In the genomic region with DNA sequence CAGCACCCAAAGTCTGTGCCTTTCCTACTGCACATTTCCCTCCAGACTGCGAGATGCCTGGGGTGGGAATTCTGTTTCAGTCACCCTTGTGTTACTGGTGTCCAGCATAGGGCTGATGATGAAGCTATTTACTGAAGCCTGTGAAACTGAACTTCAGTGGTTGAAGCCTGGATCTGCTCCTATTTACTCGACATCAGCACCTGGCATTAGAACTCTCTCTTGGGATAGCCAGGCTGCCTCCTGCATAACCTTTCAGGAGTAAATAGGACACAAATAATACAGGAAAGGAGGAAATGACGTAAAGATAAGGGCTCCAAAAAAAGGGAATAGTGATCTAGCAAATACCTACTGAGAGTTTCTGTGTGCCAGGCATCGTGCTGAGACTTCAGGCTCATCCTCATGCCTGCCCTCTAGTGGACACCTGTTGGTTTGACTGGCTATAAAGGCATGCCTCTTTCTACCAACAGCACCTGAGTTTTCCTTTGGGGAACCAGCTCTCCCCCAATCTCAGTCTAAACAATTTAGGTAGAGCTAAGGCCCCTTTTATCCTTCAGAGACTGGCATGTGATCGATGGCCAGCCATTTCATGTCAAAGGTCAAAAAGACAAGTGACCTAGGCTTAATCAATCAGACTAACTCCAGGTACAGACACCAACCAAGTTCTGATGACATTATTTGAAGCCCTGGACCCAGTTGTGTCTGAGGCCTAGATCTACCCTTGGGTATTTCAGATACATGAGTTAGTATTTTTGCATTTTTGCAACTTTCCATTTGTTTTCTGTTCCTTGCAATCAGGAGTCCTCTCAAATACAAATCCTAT, we compare ENCODE assay signal across 8 cellular contexts.
DNase-seq lines count a peak whose midpoint lies in the region; ATAC-seq, FAIRE-seq and TF ChIP-seq lines count a peak whose summit lies in the region.

No MANE protein-coding gene starts in this region.

- H3K4me3 ChIP-seq in HL-60 (replicated peaks; ENCODE audit: insufficient read depth, low read length) = no peak overlapping the region
- no peak overlapping the region for H3K4me3 ChIP-seq in keratinocyte (ENCODE audit: control insufficient read depth in 2 of 3, extremely low read depth in 1 of 3, insufficient read depth in 2 of 3, low read depth in 1 of 3, low read length in 3 of 3)
- H3K4me3 ChIP-seq in CD8-positive, alpha-beta memory T cell (ENCODE audit: low read length) = no peak overlapping the region

- no peak overlapping the region for H3K27ac ChIP-seq in HL-60 (replicated peaks)
- no peak overlapping the region for H3K27ac ChIP-seq in keratinocyte (ENCODE audit: control insufficient read depth, insufficient read depth, low read length)
- no peak overlapping the region for H3K27ac ChIP-seq in CD8-positive, alpha-beta memory T cell (ENCODE audit: low read depth, low read length)

- intact Hi-C loops in activated T-helper 2 cell treated with anti-CD3 and anti-CD28 coated beads, Interferon-gamma antibody, Interleukin-2, Interleukin-4, amounts not matched to agents 10 μg/mL and 5 μg/mL and 100 μg/mL, durations not matched to agents 14 hours and 24 hours and 36 hours (cut with micrococcal nuclease) = loop anchor here (10.0 kb wide), 1 partner anchor 900 kb away; no protein-coding TSS in a partner anchor

- H3K4me2 ChIP-seq in keratinocyte (ENCODE audit: control insufficient read depth, extremely low read depth, insufficient read depth, low read depth, low read length) = no peak overlapping the region

- H3K4me3 Mint-ChIP-seq in activated CD8-positive, alpha-beta memory T cell treated with anti-CD3 and anti-CD28 coated beads, Interleukin-2, amount 10 ng/mL, durations not matched to agents 7 days and 5 days = no peak overlapping the region
- H3K4me3 Mint-ChIP-seq in activated T-helper 2 cell treated with anti-CD3 and anti-CD28 coated beads, Interferon-gamma antibody, Interleukin-2, Interleukin-4, amounts not matched to agents 10 μg/mL and 5 μg/mL and 100 μg/mL, durations not matched to agents 14 hours and 24 hours and 36 hours (ENCODE audit: low read depth) = no peak overlapping the region
- no peak overlapping the region for H3K4me3 Mint-ChIP-seq in type B pancreatic cell
- no peak overlapping the region for H3K4me3 Mint-ChIP-seq in CD8-positive, alpha-beta memory T cell

- TF ChIP-seq CTCF in HL-60 (IDR thresholded peaks at IDR 0.05; ENCODE audit: insufficient read depth, low read length) (peak; percentile 88), keratinocyte (optimal IDR thresholded peaks at IDR 0.05 in 1 of 3, IDR thresholded peaks at IDR 0.05 in 1 of 3, conservative IDR thresholded peaks at IDR 0.05 in 1 of 3; ENCODE audit: extremely low read depth in 1 of 3, insufficient read depth in 2 of 3, low read length in 3 of 3) (peak; percentile 75 to 90 (median 89)), type B pancreatic cell (conservative IDR thresholded peaks at IDR 0.05) (peak; percentile 76)

- peaks cover 11% of the 10 kb centered on the region for H3K4me1 ChIP-seq in keratinocyte (ENCODE audit: control insufficient read depth, extremely low read depth, insufficient read depth, low read length)
- H3K4me1 ChIP-seq in CD8-positive, alpha-beta memory T cell (ENCODE audit: insufficient read depth, low read length) = no peaks in the 10 kb centered on the region

- no peaks in the 10 kb centered on the region for H3K79me2 ChIP-seq in keratinocyte (ENCODE audit: control insufficient read depth, insufficient read depth, low read length)

- no peaks in the 10 kb centered on the region for H3K27me3 Mint-ChIP-seq in activated CD8-positive, alpha-beta memory T cell treated with anti-CD3 and anti-CD28 coated beads, Interleukin-2, amount 10 ng/mL, durations not matched to agents 7 days and 5 days
- no peaks in the 10 kb centered on the region for H3K27me3 Mint-ChIP-seq in activated T-helper 2 cell treated with anti-CD3 and anti-CD28 coated beads, Interferon-gamma antibody, Interleukin-2, Interleukin-4, amounts not matched to agents 10 μg/mL and 5 μg/mL and 100 μg/mL, durations not matched to agents 14 hours and 24 hours and 36 hours (ENCODE audit: low read depth)
- H3K27me3 Mint-ChIP-seq in type B pancreatic cell = no peaks in the 10 kb centered on the region
- peaks cover 0 to 2% of the 10 kb centered on the region in 2 donors for H3K27me3 Mint-ChIP-seq in CD8-positive, alpha-beta memory T cell

- no peak for FAIRE-seq in keratinocyte (lab: Jason Lieb, UNC)

- POLR2A ChIA-PET in CD8-positive, alpha-beta memory T cell (lab: Charles Lee) = no interaction called here

- H3K27ac Mint-ChIP-seq in activated CD8-positive, alpha-beta memory T cell treated with anti-CD3 and anti-CD28 coated beads, Interleukin-2, amount 10 ng/mL, durations not matched to agents 7 days and 5 days = no peak overlapping the region
- no peak overlapping the region for H3K27ac Mint-ChIP-seq in activated T-helper 2 cell treated with anti-CD3 and anti-CD28 coated beads, Interferon-gamma antibody, Interleukin-2, Interleukin-4, amounts not matched to agents 10 μg/mL and 5 μg/mL and 100 μg/mL, durations not matched to agents 14 hours and 24 hours and 36 hours
- no peak overlapping the region for H3K27ac Mint-ChIP-seq in type B pancreatic cell
- H3K27ac Mint-ChIP-seq in CD8-positive, alpha-beta memory T cell = no peak overlapping the region

- H3K27me3 ChIP-seq in HL-60 (ENCODE audit: insufficient read depth, poor library complexity, severe bottlenecking) (no peaks in the 10 kb centered on the region), keratinocyte (ENCODE audit: control insufficient read depth, extremely low read depth, insufficient read depth, low read length) (no peaks in the 10 kb centered on the region)
- no peaks in the 10 kb centered on the region for H3K27me3 ChIP-seq in CD8-positive, alpha-beta memory T cell (ENCODE audit: insufficient read depth, low read length, poor library complexity, severe bottlenecking)

- no peaks in the 10 kb centered on the region for H3K9me1 ChIP-seq in keratinocyte (ENCODE audit: control insufficient read depth, extremely low read depth, insufficient read depth, low read length)

- no peaks in the 10 kb centered on the region for H3K36me3 ChIP-seq in keratinocyte (ENCODE audit: control insufficient read depth in 2 of 2, extremely low read depth in 1 of 2, insufficient read depth in 2 of 2, low read length in 2 of 2)
- no peaks in the 10 kb centered on the region for H3K36me3 ChIP-seq in CD8-positive, alpha-beta memory T cell (ENCODE audit: insufficient read depth, low read length)

- DNase-seq in activated CD8-positive, alpha-beta memory T cell treated with anti-CD3 and anti-CD28 coated beads, Interleukin-2, amount 10 ng/mL, durations not matched to agents 7 days and 5 days = peak; percentile 47
- no peak for DNase-seq in activated CD8-positive, alpha-beta memory T cell treated with anti-CD3 and anti-CD28 coated beads for 24 hours
- DNase-seq in HL-60 (ENCODE audit: low read depth in 1 of 2, low spot score in 1 of 2) = peak in 1 of 2 experiments; percentile 13
- DNase-seq in activated T-helper 2 cell treated with anti-CD3 and anti-CD28 coated beads, Interferon-gamma antibody, Interleukin-2, Interleukin-4, amounts not matched to agents 10 μg/mL and 5 μg/mL and 100 μg/mL, durations not matched to agents 14 hours and 24 hours and 36 hours (ENCODE audit: low spot score) = peak; percentile 8
- no peak for DNase-seq in keratinocyte (ENCODE audit: low read depth, low spot score)
- DNase-seq in type B pancreatic cell (ENCODE audit: extremely low spot score, unreplicated experiment) = no peak
- no peak for DNase-seq in CD8-positive, alpha-beta memory T cell

- no peak overlapping the region for H3K9ac ChIP-seq in keratinocyte (ENCODE audit: control insufficient read depth, extremely low read depth, insufficient read depth, low read length)

- CTCF ChIA-PET in activated CD8-positive, alpha-beta memory T cell treated with anti-CD3 and anti-CD28 coated beads, Interleukin-2, amount 10 ng/mL, durations not matched to agents 7 days and 5 days (lab: Charles Lee) = no interaction called here
- CTCF ChIA-PET in CD8-positive, alpha-beta memory T cell (lab: Charles Lee) = interaction anchor here (1.4 kb wide), 1 partner anchor 9 kb away, joined by 3 read pairs; no protein-coding TSS in a partner anchor

- no peaks in the 10 kb centered on the region for H3K9me3 ChIP-seq in keratinocyte (ENCODE audit: control insufficient read depth, low read depth, low read length)
- H3K9me3 ChIP-seq in CD8-positive, alpha-beta memory T cell (ENCODE audit: low read length) = no peaks in the 10 kb centered on the region

- H3K4me1 Mint-ChIP-seq in activated CD8-positive, alpha-beta memory T cell treated with anti-CD3 and anti-CD28 coated beads, Interleukin-2, amount 10 ng/mL, durations not matched to agents 7 days and 5 days = no peaks in the 10 kb centered on the region
- no peaks in the 10 kb centered on the region for H3K4me1 Mint-ChIP-seq in activated T-helper 2 cell treated with anti-CD3 and anti-CD28 coated beads, Interferon-gamma antibody, Interleukin-2, Interleukin-4, amounts not matched to agents 10 μg/mL and 5 μg/mL and 100 μg/mL, durations not matched to agents 14 hours and 24 hours and 36 hours (ENCODE audit: low read depth)
- peaks cover 38% of the 10 kb centered on the region for H3K4me1 Mint-ChIP-seq in type B pancreatic cell (ENCODE audit: unreplicated experiment)
- no peaks in the 10 kb centered on the region for H3K4me1 Mint-ChIP-seq in CD8-positive, alpha-beta memory T cell

- H3K9me3 Mint-ChIP-seq in activated CD8-positive, alpha-beta memory T cell treated with anti-CD3 and anti-CD28 coated beads, Interleukin-2, amount 10 ng/mL, durations not matched to agents 7 days and 5 days (ENCODE audit: low read depth) = peaks cover 2% of the 10 kb centered on the region
- H3K9me3 Mint-ChIP-seq in activated T-helper 2 cell treated with anti-CD3 and anti-CD28 coated beads, Interferon-gamma antibody, Interleukin-2, Interleukin-4, amounts not matched to agents 10 μg/mL and 5 μg/mL and 100 μg/mL, durations not matched to agents 14 hours and 24 hours and 36 hours = no peaks in the 10 kb centered on the region
- no peaks in the 10 kb centered on the region for H3K9me3 Mint-ChIP-seq in type B pancreatic cell
- peaks cover 0 to 5% (median 0%) of the 10 kb centered on the region in 5 donors for H3K9me3 Mint-ChIP-seq in CD8-positive, alpha-beta memory T cell

- dilution Hi-C loops in keratinocyte (cut with MboI; ENCODE audit: extremely low pct_ligation_motif_present, low sequenced_read_pairs) = no loop called here

- no peaks in the 10 kb centered on the region for H3K36me3 Mint-ChIP-seq in activated CD8-positive, alpha-beta memory T cell treated with anti-CD3 and anti-CD28 coated beads, Interleukin-2, amount 10 ng/mL, durations not matched to agents 7 days and 5 days
- H3K36me3 Mint-ChIP-seq in activated T-helper 2 cell treated with anti-CD3 and anti-CD28 coated beads, Interferon-gamma antibody, Interleukin-2, Interleukin-4, amounts not matched to agents 10 μg/mL and 5 μg/mL and 100 μg/mL, durations not matched to agents 14 hours and 24 hours and 36 hours (ENCODE audit: low read depth) = no peaks in the 10 kb centered on the region
- H3K36me3 Mint-ChIP-seq in type B pancreatic cell = no peaks in the 10 kb centered on the region
- no peaks in the 10 kb centered on the region for H3K36me3 Mint-ChIP-seq in CD8-positive, alpha-beta memory T cell

- no peak for ATAC-seq in activated CD8-positive, alpha-beta memory T cell treated with anti-CD3 and anti-CD28 coated beads, Interleukin-2, amount 10 ng/mL, durations not matched to agents 7 days and 5 days
- no peak for ATAC-seq in HG02938 (IDR thresholded peaks at IDR 0.05; ENCODE audit: unreplicated experiment)

- H2AFZ ChIP-seq in keratinocyte (ENCODE audit: control insufficient read depth, low read length) = no peak overlapping the region

- H4K20me1 ChIP-seq in keratinocyte (ENCODE audit: control insufficient read depth, extremely low read depth, insufficient read depth, low read length) = no peaks in the 10 kb centered on the region

Comparison
In these comparisons a context has a peak if more than half of its experiments do, and no peak if none do; other contexts are left out.
1. DNase-seq: peak in activated CD8-positive, alpha-beta memory T cell treated with anti-CD3 and anti-CD28 coated beads, Interleukin-2, amount 10 ng/mL, durations not matched to agents 7 days and 5 days (single experiment) and activated T-helper 2 cell treated with anti-CD3 and anti-CD28 coated beads, Interferon-gamma antibody, Interleukin-2, Interleukin-4, amounts not matched to agents 10 μg/mL and 5 μg/mL and 100 μg/mL, durations not matched to agents 14 hours and 24 hours and 36 hours (single experiment); none in activated CD8-positive, alpha-beta memory T cell treated with anti-CD3 and anti-CD28 coated beads for 24 hours (single experiment), keratinocyte (single experiment), type B pancreatic cell (single experiment) and CD8-positive, alpha-beta memory T cell (0 of 5).
2. Peak in every context shown above with its lines, with median percentiles within 50 percentile points of each other: CTCF ChIP-seq.